In the genomic region with DNA sequence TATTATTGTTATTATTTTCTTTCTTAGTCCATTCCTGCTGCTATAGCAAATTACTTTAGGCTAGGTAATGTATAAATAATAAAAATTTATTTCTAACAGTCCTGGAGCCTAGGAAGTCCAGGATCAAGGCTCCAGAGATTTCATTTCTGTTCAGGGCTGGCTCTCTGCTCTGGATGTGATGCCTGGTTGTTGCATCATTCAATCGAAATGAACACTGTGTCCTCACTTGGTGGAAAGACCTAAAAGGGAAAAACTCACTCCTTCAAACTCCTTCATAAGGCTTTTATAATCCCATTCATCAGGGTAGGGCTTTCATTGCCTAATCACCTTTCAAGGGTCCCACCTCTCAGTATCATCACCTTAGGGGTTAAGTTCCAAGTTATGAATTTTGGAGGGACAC, we compare ENCODE assay signal across 21 cellular contexts.
"Had no signal": no experiment of that assay in that cellular context is flagged by ENCODE, and none has a peak within 500 bp of the region (broad histone marks: within the 10 kb centered on the region; RNA-seq: fewer than 3 reads in every experiment).

No MANE protein-coding gene starts in this region.

- ATAC-seq: gastroesophageal sphincter; left cardiac atrium; stimulated activated naive CD8-positive, alpha-beta T cell treated with anti-CD3 and anti-CD28 coated beads, Interleukin-15, Interleukin-2, amounts not matched to agents 100 U/mL and 50 U/mL, for 24 hours had no signal

- H3K4me1 ChIP-seq: left ventricle myocardium inferior, sigmoid colon, vagina had no signal

- H3K27ac Mint-ChIP-seq: naive B cell, nephron progenitor cell had no signal

- H3K27ac ChIP-seq: esophagus squamous epithelium, gastroesophageal sphincter, left ventricle myocardium inferior, neutrophil, sigmoid colon, suprapubic skin, thyroid gland, upper lobe of left lung, vagina had no signal

- DNase-seq: dermis blood vessel endothelial cell; esophagus squamous epithelium; glutamatergic neuron; left cardiac atrium; left ventricle myocardium inferior; mesenchymal stem cell; naive B cell; nephron progenitor cell; posterior cingulate gyrus; sigmoid colon; stimulated activated CD4-positive, alpha-beta T cell treated with anti-CD3 and anti-CD28 coated beads, Interleukin-2, amount 100 ng/mL, for 48 hours; stimulated activated naive CD8-positive, alpha-beta T cell treated with anti-CD3 and anti-CD28 coated beads, Interleukin-15, Interleukin-2, amounts not matched to agents 100 U/mL and 50 U/mL, for 24 hours; thyroid gland; upper lobe of left lung had no signal

- H3K27me3 Mint-ChIP-seq: central memory CD8-positive, alpha-beta T cell; naive B cell had no signal

- H3K27me3 ChIP-seq: esophagus squamous epithelium, gastroesophageal sphincter, neutrophil, sigmoid colon, suprapubic skin, thyroid gland, upper lobe of left lung, vagina had no signal

- H3K4me3 ChIP-seq: esophagus squamous epithelium, gastroesophageal sphincter, left ventricle myocardium inferior, lung, sigmoid colon, smooth muscle cell, suprapubic skin, thyroid gland, upper lobe of left lung, vagina had no signal

- H3K4me2 ChIP-seq: smooth muscle cell had no signal

- H3K36me3 Mint-ChIP-seq: naive B cell had no signal

- H3K36me3 ChIP-seq: esophagus squamous epithelium, gastroesophageal sphincter, left ventricle myocardium inferior, neutrophil, sigmoid colon, suprapubic skin, thyroid gland, upper lobe of left lung, vagina had no signal

- H3K4me3 Mint-ChIP-seq: central memory CD8-positive, alpha-beta T cell; naive B cell; nephron progenitor cell had no signal

- H3K9me3 ChIP-seq: esophagus squamous epithelium, gastroesophageal sphincter, neutrophil, sigmoid colon, suprapubic skin, thyroid gland, upper lobe of left lung, vagina had no signal

- H3K4me1 Mint-ChIP-seq: central memory CD8-positive, alpha-beta T cell; naive B cell had no signal

- H3K9me3 Mint-ChIP-seq: central memory CD8-positive, alpha-beta T cell had no signal
